Comparison of ENCODE assay signal across 8 cellular contexts in the genomic region with DNA sequence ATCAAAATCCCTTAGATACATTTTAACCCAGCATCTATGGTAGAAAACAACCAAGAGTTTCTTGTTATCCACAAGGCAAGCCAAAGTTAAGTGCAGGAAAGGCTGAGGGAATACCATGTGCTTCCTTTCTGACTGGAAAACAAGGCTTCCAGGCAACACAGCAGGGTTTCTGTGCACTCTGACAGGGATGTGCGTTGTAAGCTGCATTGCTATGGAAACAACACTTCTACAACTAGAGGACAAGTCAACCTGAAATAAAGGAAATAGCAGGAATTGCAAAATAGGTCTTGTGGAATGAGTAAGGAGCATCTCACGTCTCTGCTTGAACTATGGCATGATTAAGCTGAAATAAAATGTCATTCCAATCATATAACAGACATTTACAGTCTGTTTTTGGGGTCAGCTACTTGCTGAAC. TPM values are rescaled to one million over a fixed set of nuclear protein-coding genes. Genes with fewer than 3 reads are reported as not detected.
DNase-seq lines count a peak whose midpoint lies in the region; ATAC-seq and TF ChIP-seq lines count a peak whose summit lies in the region.

No MANE protein-coding gene starts in this region.

- DNase-seq in AG09319 (ENCODE audit: extremely low read depth, low read depth) (peak; percentile 86), LHCN-M2 (ENCODE audit: low read depth) (peak; percentile 95), dermis microvascular lymphatic vessel endothelial cell (ENCODE audit: low read depth in 2 of 2) (peak; percentile 98), left lobe of liver (ENCODE audit: low spot score) (no peak)
- DNase-seq in activated CD8-positive, alpha-beta memory T cell treated with anti-CD3 and anti-CD28 coated beads for 24 hours, result no peak
- no peak for DNase-seq in activated CD8-positive, alpha-beta T cell treated with anti-CD3 and anti-CD28 coated beads, Interleukin-2, amount 10 ng/mL, durations not matched to agents 7 days and 5 days
- no peak for DNase-seq in activated effector memory CD4-positive, alpha-beta T cell treated with Interleukin-2 at 50 U/mL for 16 hours

- H3K4me1 ChIP-seq in mesodermal cell (ENCODE audit: control insufficient read depth, insufficient read depth, low read length, poor library complexity, severe bottlenecking), result peaks cover 38% of the 10 kb centered on the region

- WGBS in mesodermal cell (ENCODE audit: insufficient coverage in 2 of 2), 2 experiments, result 33% methylated on average over 1 of the region's 2 CpGs; no CpG with 5 or more reads in 1 of the 2 experiments

- H3K4me3 Mint-ChIP-seq in activated CD8-positive, alpha-beta T cell treated with anti-CD3 and anti-CD28 coated beads, Interleukin-2, amount 10 ng/mL, durations not matched to agents 7 days and 5 days, result no peak overlapping the region

- peaks cover 29% of the 10 kb centered on the region for H3K27me3 Mint-ChIP-seq in activated CD8-positive, alpha-beta T cell treated with anti-CD3 and anti-CD28 coated beads, Interleukin-2, amount 10 ng/mL, durations not matched to agents 7 days and 5 days (ENCODE audit: low read depth)

- peaks cover 29% of the 10 kb centered on the region for H3K4me1 Mint-ChIP-seq in activated CD8-positive, alpha-beta T cell treated with anti-CD3 and anti-CD28 coated beads, Interleukin-2, amount 10 ng/mL, durations not matched to agents 7 days and 5 days (ENCODE audit: low read depth)

- no peaks in the 10 kb centered on the region for H3K9me3 ChIP-seq in mesodermal cell (ENCODE audit: control insufficient read depth, low read length)

- TF ChIP-seq CTCF in AG09319 (IDR thresholded peaks at IDR 0.05; ENCODE audit: low read depth, low read length), result no peak

- H3K36me3 ChIP-seq in mesodermal cell (ENCODE audit: control insufficient read depth, insufficient read depth, low read length), result peaks cover 8% of the 10 kb centered on the region

- H3K9me3 Mint-ChIP-seq in activated CD8-positive, alpha-beta T cell treated with anti-CD3 and anti-CD28 coated beads, Interleukin-2, amount 10 ng/mL, durations not matched to agents 7 days and 5 days (ENCODE audit: insufficient read depth), result no peaks in the 10 kb centered on the region

- POLR2A ChIA-PET in activated CD8-positive, alpha-beta T cell treated with anti-CD3 and anti-CD28 coated beads, Interleukin-2, amount 10 ng/mL, durations not matched to agents 7 days and 5 days (lab: Charles Lee), result interaction anchor here (1.5 kb wide), 1 partner anchor 12 kb away, joined by 5 read pairs; no protein-coding TSS in a partner anchor

- ATAC-seq in activated CD8-positive, alpha-beta T cell treated with anti-CD3 and anti-CD28 coated beads, Interleukin-2, amount 10 ng/mL, durations not matched to agents 7 days and 5 days, result no peak
- ATAC-seq in left lobe of liver, result no peak

- peaks cover 44% of the 10 kb centered on the region for H3K36me3 Mint-ChIP-seq in activated CD8-positive, alpha-beta T cell treated with anti-CD3 and anti-CD28 coated beads, Interleukin-2, amount 10 ng/mL, durations not matched to agents 7 days and 5 days (ENCODE audit: low read depth)

- H3K27ac Mint-ChIP-seq in activated CD8-positive, alpha-beta T cell treated with anti-CD3 and anti-CD28 coated beads, Interleukin-2, amount 10 ng/mL, durations not matched to agents 7 days and 5 days, result no peak overlapping the region

- H3K4me3 ChIP-seq in mesodermal cell (ENCODE audit: extremely low read depth, insufficient read depth, low read length, poor library complexity, severe bottlenecking), result no peak overlapping the region

- CTCF ChIA-PET in activated CD8-positive, alpha-beta T cell treated with anti-CD3 and anti-CD28 coated beads, Interleukin-2, amount 10 ng/mL, durations not matched to agents 7 days and 5 days (lab: Charles Lee), result interaction anchor here (0.5 to 10.8 kb wide), 7 partner anchors 8 to 703 kb away, joined by 3 to 134 read pairs (median 5); no protein-coding TSS in a partner anchor

- peak overlapping the region; percentile 74 for H3K27ac ChIP-seq in mesodermal cell (ENCODE audit: low read depth, low read length, severe bottlenecking)

RNA-seq across cellular contexts. Expression of gene CFDP1, which starts 55.3 kb away (rescaled TPM):
- total RNA-seq in LHCN-M2 (2014; rRNA removed), result 57.5 and 63.3 TPM in 2 replicates
- 53.1 TPM for polyA plus RNA-seq in LHCN-M2 (2012)
- 36.0 and 52.4 TPM in 2 replicates for total RNA-seq in dermis microvascular lymphatic vessel endothelial cell
- 80.9 TPM for polyA plus RNA-seq in mesodermal cell (2013, experiment 1 of 2)
- 83.0 TPM for polyA plus RNA-seq in mesodermal cell (2013, experiment 2 of 2)
- 10 to 100 TPM; 38.9 to 41.6 TPM for total RNA-seq in activated CD8-positive, alpha-beta T cell treated with anti-CD3 and anti-CD28 coated beads, Interleukin-2, amount 10 ng/mL, durations not matched to agents 7 days and 5 days
- total RNA-seq in left lobe of liver, result 27.7 TPM

Comparison
In these comparisons a context has a peak if more than half of its experiments do, and no peak if none do; other contexts are left out.
1. DNase-seq: peak in AG09319 (single experiment), LHCN-M2 (single experiment) and dermis microvascular lymphatic vessel endothelial cell (2 of 2); none in activated CD8-positive, alpha-beta memory T cell treated with anti-CD3 and anti-CD28 coated beads for 24 hours (single experiment), activated CD8-positive, alpha-beta T cell treated with anti-CD3 and anti-CD28 coated beads, Interleukin-2, amount 10 ng/mL, durations not matched to agents 7 days and 5 days (single experiment), left lobe of liver (single experiment) and activated effector memory CD4-positive, alpha-beta T cell treated with Interleukin-2 at 50 U/mL for 16 hours (single experiment).